ENCODE assay signal across 18 cellular contexts in the genomic region with DNA sequence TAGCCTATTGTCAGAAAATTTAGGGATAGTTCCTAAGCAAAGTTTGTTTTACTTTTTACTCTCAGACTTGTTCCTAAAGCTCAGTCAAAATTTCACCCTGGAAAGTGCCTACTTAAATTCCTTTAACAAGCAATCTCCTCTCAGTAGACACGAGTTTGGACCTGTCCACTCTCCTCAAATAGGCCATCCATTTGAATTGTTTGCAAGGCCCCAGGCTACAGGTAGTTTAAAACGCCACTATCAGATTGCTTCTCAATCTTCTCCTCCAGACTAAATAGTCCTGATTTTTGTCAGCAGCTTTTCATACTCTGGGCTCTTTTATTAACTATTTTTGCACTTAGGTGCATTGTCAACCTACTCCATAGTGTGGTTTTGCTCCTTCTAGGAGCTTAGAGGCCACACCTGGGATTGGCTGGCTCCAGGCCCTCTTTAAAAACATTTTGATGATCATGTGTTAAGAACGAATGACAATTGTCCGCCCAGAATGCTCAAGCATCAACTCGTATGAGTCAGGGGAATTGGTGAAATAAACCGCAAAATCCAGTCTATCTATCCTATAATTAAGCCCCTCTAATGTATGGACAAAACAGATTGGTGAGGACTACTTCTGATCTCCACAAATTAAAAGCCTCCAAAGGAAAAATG.
"Had no signal": no experiment of that assay in that cellular context is flagged by ENCODE, and none has a peak within 500 bp of the region (broad histone marks: within the 10 kb centered on the region; RNA-seq: fewer than 3 reads in every experiment).

No MANE protein-coding gene starts in this region.

- DNase-seq: activated B cell treated with CpG ODN at 0.5 μM for 24 hours; activated CD4-positive, alpha-beta T cell treated with anti-CD3 and anti-CD28 coated beads for 36 hours; activated CD4-positive, alpha-beta T cell treated with anti-CD3 and anti-CD28 coated beads, Interleukin-2, amount 50 U/mL, for 4 hours; activated CD8-positive, alpha-beta memory T cell treated with anti-CD3 and anti-CD28 coated beads, Interleukin-2, amount 50 U/mL, for 48 hours; activated naive CD4-positive, alpha-beta T cell treated with Interleukin-2 at 50 U/mL for 16 hours; activated naive CD8-positive, alpha-beta T cell treated with anti-CD3 and anti-CD28 coated beads for 36 hours; activated T-cell treated with anti-CD3 and anti-CD28 coated beads, Interleukin-2, amount 50 U/mL, for 48 hours; kidney glomerular epithelial cell; left ventricle myocardium inferior; midbrain; natural killer cell; stimulated activated CD4-positive, alpha-beta T cell treated with anti-CD3 and anti-CD28 coated beads, Interleukin-4, amount 100 ng/mL, for 24 hours; stimulated activated naive CD8-positive, alpha-beta T cell treated with anti-CD3 and anti-CD28 coated beads, Interleukin-15, Interleukin-2, amounts not matched to agents 100 U/mL and 50 U/mL, for 24 hours; T-helper 9 cell; upper lobe of right lung had no signal

- H3K36me3 Mint-ChIP-seq: natural killer cell had no signal

- H3K27me3 Mint-ChIP-seq: activated CD4-positive, alpha-beta T cell treated with anti-CD3 and anti-CD28 coated beads for 36 hours had no signal

- H3K4me1 ChIP-seq: prostate gland, right atrium auricular region, upper lobe of right lung had no signal

- H3K4me3 ChIP-seq: left ventricle myocardium inferior, prostate gland, right atrium auricular region, upper lobe of right lung had no signal

- H3K4me3 Mint-ChIP-seq: activated B cell treated with CpG ODN at 0.5 μM for 24 hours; activated CD4-positive, alpha-beta T cell treated with anti-CD3 and anti-CD28 coated beads for 36 hours; activated naive CD8-positive, alpha-beta T cell treated with anti-CD3 and anti-CD28 coated beads for 36 hours; natural killer cell had no signal

- H3K27ac ChIP-seq: left ventricle myocardium inferior, prostate gland, right atrium auricular region, upper lobe of right lung had no signal

- H3K27me3 ChIP-seq: right atrium auricular region, upper lobe of right lung had no signal

- FAIRE-seq: astrocyte had no signal

- H3K4me1 Mint-ChIP-seq: activated B cell treated with CpG ODN at 0.5 μM for 24 hours; activated CD4-positive, alpha-beta T cell treated with anti-CD3 and anti-CD28 coated beads for 36 hours; activated naive CD8-positive, alpha-beta T cell treated with anti-CD3 and anti-CD28 coated beads for 36 hours; natural killer cell had no signal

- H3K27ac Mint-ChIP-seq: activated B cell treated with CpG ODN at 0.5 μM for 24 hours; activated CD4-positive, alpha-beta T cell treated with anti-CD3 and anti-CD28 coated beads for 36 hours; activated naive CD8-positive, alpha-beta T cell treated with anti-CD3 and anti-CD28 coated beads for 36 hours; natural killer cell had no signal

- H3K9me3 ChIP-seq: prostate gland, upper lobe of right lung had no signal

- H3K36me3 ChIP-seq: left ventricle myocardium inferior, prostate gland, right atrium auricular region, upper lobe of right lung had no signal
